ENCODE assay signal across 1 cellular context in genomic region chr11:101049123-101049522, GRCh38.
TF ChIP-seq lines count a peak whose summit lies in the region.

No MANE protein-coding gene starts in this region.

TF ChIP-seq in K562, 482 proteins besides CTCF, POLR2A, EP300 and RAD21 (continued from another document):
- peak; percentile 59 for TF ChIP-seq MEIS2 (IDR thresholded peaks at IDR 0.05; ENCODE audit: partially characterized antibody)
- TF ChIP-seq TEAD4 (IDR thresholded peaks at IDR 0.05; ENCODE audit: low read length), result peak; percentile 46; the same call in 1 of the 2 replicates
- TF ChIP-seq TEAD4 (CRISPR knock-in tag; IDR thresholded peaks at IDR 0.05; ENCODE audit: borderline replicate concordance), result no peak
- peak; percentile 19; the same call in 1 of the 2 replicates for TF ChIP-seq RFX1 (IDR thresholded peaks at IDR 0.05)
- TF ChIP-seq SMARCA4 (IDR thresholded peaks at IDR 0.05), result 0 out of 2 replicates have a peak, but pooled peaks have one; percentile 36
- peak; percentile 53; the same call in 1 of the 2 replicates for TF ChIP-seq PKNOX1 (IDR thresholded peaks at IDR 0.05)
- peak; percentile 36; the same call in 1 of the 2 replicates for TF ChIP-seq ESRRA (IDR thresholded peaks at IDR 0.05; ENCODE audit: borderline replicate concordance, low read depth)
- TF ChIP-seq ZNF384 (IDR thresholded peaks at IDR 0.05; ENCODE audit: low read depth, low read length), result peak; percentile 53; the same call in 1 of the 2 replicates
- peak; percentile 55 for TF ChIP-seq ATF3 (IDR thresholded peaks at IDR 0.05)
- TF ChIP-seq ATF3 (CRISPR knock-in tag; conservative IDR thresholded peaks at IDR 0.05), result no peak
- no peak for TF ChIP-seq CBX2 (IDR thresholded peaks at IDR 0.05; ENCODE audit: insufficient read depth, low read length, poor library complexity, severe bottlenecking)
- peak in 1 of 2 experiments; percentile 26; a peak in 1 of 3 replicates for TF ChIP-seq CBX3 (IDR thresholded peaks at IDR 0.05; ENCODE audit: borderline replicate concordance in 1 of 2, low read length in 2 of 2)
- 0 out of 2 replicates have a peak, but pooled peaks have one; percentile 14 for TF ChIP-seq SMARCE1 (IDR thresholded peaks at IDR 0.05)
- TF ChIP-seq DPF2 (IDR thresholded peaks at IDR 0.05), result peak; percentile 18; the same call in 1 of the 2 replicates
- no peak for TF ChIP-seq TAF7 (tag; IDR thresholded peaks at IDR 0.05)
- no peak for TF ChIP-seq U2AF2 (optimal IDR thresholded peaks at IDR 0.05; ENCODE audit: low read depth, low read length)
- TF ChIP-seq NFRKB (IDR thresholded peaks at IDR 0.05; ENCODE audit: low read depth), result no peak
- TF ChIP-seq ARID1B (IDR thresholded peaks at IDR 0.05), result peak; percentile 49
- TF ChIP-seq ATF7 (IDR thresholded peaks at IDR 0.05), result peak; percentile 73; the same call in 1 of the 2 replicates
- TF ChIP-seq CREM (IDR thresholded peaks at IDR 0.05; ENCODE audit: low read depth), result peak; percentile 63
- no peak for TF ChIP-seq TOE1 (IDR thresholded peaks at IDR 0.05; ENCODE audit: borderline replicate concordance)
- no peak for TF ChIP-seq TOE1 (CRISPR knock-in tag; IDR thresholded peaks at IDR 0.05; ENCODE audit: borderline replicate concordance, low read depth)
- peak in 1 of 2 experiments; percentile 52; a peak in 1 of 4 replicates for TF ChIP-seq SRF (CRISPR knock-in tag; IDR thresholded peaks at IDR 0.05)
- TF ChIP-seq KAT7 (CRISPR knock-in tag; IDR thresholded peaks at IDR 0.05; ENCODE audit: borderline replicate concordance), result no peak
- peak; percentile 66; the same call in 1 of the 2 replicates for TF ChIP-seq JUND (IDR thresholded peaks at IDR 0.05; ENCODE audit: borderline replicate concordance, low read depth, low read length)
- peak; percentile 54; the same call in 1 of the 3 replicates for TF ChIP-seq JUND (tag; IDR thresholded peaks at IDR 0.05; ENCODE audit: borderline replicate concordance, low read depth, low read length)
